In the genomic region with DNA sequence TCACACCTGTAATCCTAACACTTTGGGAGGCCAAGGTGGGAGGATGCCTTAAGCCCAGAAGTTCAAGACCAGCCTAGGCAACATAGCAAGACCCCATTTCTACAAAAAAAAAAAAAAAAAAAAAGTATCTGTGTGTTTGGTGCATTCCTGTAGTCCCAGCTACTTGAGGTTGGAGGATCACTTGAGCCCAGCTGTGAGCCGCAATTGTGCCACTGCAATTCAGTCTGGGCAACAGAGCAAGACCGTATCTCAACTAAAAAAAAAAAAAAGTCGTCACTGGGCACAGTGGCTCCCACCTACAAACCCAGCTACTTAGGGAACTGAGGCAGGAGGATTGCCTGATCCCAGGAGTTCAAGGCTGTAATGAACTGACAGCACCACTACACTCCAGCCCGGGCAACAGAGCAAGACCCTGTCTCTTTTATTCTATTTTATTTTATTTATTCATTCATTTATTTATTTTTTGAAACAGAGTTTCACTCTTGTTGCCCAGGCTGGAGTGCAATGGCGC, we compare ENCODE assay signal across 1 cellular context.
A peak's percentile ranks its signal among the peaks of the same experiment; 100 is the strongest.
TF ChIP-seq lines count a peak whose summit lies in the region.

No MANE protein-coding gene starts in this region.

TF ChIP-seq in K562, 482 proteins besides CTCF, POLR2A, EP300 and RAD21:
- TF ChIP-seq TEAD1 (CRISPR knock-in tag; IDR thresholded peaks at IDR 0.05): no peak
- peak; percentile 56 for TF ChIP-seq ZNF121 (CRISPR knock-in tag; conservative IDR thresholded peaks at IDR 0.05)
- TF ChIP-seq, protein P1, sequence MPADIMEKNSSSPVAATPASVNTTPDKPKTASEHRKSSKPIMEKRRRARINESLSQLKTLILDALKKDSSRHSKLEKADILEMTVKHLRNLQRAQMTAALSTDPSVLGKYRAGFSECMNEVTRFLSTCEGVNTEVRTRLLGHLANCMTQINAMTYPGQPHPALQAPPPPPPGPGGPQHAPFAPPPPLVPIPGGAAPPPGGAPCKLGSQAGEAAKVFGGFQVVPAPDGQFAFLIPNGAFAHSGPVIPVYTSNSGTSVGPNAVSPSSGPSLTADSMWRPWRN (IDR thresholded peaks at IDR 0.05; ENCODE audit: low read depth): no peak
- TF ChIP-seq ZNF696 (CRISPR knock-in tag; conservative IDR thresholded peaks at IDR 0.05): no peak
- TF ChIP-seq, protein P2, sequence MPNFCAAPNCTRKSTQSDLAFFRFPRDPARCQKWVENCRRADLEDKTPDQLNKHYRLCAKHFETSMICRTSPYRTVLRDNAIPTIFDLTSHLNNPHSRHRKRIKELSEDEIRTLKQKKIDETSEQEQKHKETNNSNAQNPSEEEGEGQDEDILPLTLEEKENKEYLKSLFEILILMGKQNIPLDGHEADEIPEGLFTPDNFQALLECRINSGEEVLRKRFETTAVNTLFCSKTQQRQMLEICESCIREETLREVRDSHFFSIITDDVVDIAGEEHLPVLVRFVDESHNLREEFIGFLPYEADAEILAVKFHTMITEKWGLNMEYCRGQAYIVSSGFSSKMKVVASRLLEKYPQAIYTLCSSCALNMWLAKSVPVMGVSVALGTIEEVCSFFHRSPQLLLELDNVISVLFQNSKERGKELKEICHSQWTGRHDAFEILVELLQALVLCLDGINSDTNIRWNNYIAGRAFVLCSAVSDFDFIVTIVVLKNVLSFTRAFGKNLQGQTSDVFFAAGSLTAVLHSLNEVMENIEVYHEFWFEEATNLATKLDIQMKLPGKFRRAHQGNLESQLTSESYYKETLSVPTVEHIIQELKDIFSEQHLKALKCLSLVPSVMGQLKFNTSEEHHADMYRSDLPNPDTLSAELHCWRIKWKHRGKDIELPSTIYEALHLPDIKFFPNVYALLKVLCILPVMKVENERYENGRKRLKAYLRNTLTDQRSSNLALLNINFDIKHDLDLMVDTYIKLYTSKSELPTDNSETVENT (CRISPR knock-in tag; IDR thresholded peaks at IDR 0.05): no peak
- TF ChIP-seq KLF13 (tag; IDR thresholded peaks at IDR 0.05; ENCODE audit: borderline replicate concordance, low read depth): no peak
TF ChIP-seq in K562: peak in this region for 1.
